In the genomic region with DNA sequence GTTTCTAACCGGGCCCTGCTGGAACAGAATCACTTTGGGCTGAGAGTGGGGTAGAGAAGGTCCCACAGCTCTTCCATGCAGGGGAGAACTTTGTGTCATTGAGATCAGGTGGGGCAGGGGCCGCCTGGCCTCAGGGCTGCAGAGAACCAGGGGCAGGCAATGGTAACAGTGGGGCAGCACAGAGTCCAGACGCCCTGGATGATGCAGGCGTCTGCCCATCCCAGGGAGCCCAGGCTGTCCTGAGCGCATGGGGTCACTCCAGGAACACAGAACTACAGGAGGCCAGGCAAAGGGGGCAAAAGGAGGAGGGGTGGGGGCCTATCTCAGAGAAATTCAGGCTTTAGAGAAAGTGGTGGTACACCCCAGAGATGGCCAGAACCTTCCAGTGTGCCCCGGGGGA, we compare ENCODE assay signal across 1 cellular context.
TF ChIP-seq lines count a peak whose summit lies in the region.

No MANE protein-coding gene starts in this region.

TF ChIP-seq in GM23338, 12 proteins besides CTCF, POLR2A, EP300 and RAD21 (continued from another document):
- no peak for TF ChIP-seq ZNF462 (CRISPR knock-in tag; IDR thresholded peaks at IDR 0.05)
TF ChIP-seq in GM23338: peak in this region for 0.
